In genomic region chr10:130802301-130802700, GRCh38 we compare ENCODE assay signal across 20 cellular contexts.
"Had no signal": no experiment of that assay in that cellular context is flagged by ENCODE, and none has a peak within 500 bp of the region (broad histone marks: within the 10 kb centered on the region; RNA-seq: fewer than 3 reads in every experiment).

No MANE protein-coding gene starts in this region.

- H3K36me3 Mint-ChIP-seq: activated naive CD8-positive, alpha-beta T cell; neural progenitor cell had no signal

- H3K4me3 ChIP-seq: left lung, neural progenitor cell, psoas muscle, skin epidermis, transverse colon, vagina had no signal

- H3K9me3 Mint-ChIP-seq: stimulated activated naive CD8-positive, alpha-beta T cell treated with anti-CD3 and anti-CD28 coated beads, Interleukin-15, Interleukin-2, amounts not matched to agents 100 ng/mL and 50 ng/mL, for 24 hours had no signal

- H3K27ac ChIP-seq: left lung, neural progenitor cell, psoas muscle, skin epidermis, transverse colon, vagina, VCaP had no signal

- H3K4me3 Mint-ChIP-seq: activated naive CD8-positive, alpha-beta T cell; activated T-cell treated with anti-CD3 and anti-CD28 coated beads, Interleukin-2, amount 50 U/mL, for 72 hours; neural progenitor cell; stimulated activated naive CD8-positive, alpha-beta T cell treated with anti-CD3 and anti-CD28 coated beads, Interleukin-15, Interleukin-2, amounts not matched to agents 100 ng/mL and 50 ng/mL, for 24 hours had no signal

- ATAC-seq: activated T-cell treated with anti-CD3 and anti-CD28 coated beads, Interleukin-2, amount 50 U/mL, for 72 hours; left lung; psoas muscle; right cardiac atrium had no signal

- H3K4me1 ChIP-seq: left lung, neural progenitor cell, psoas muscle, transverse colon, vagina had no signal

- H3K36me3 ChIP-seq: left lung, neural progenitor cell, transverse colon, vagina had no signal

- H3K9me3 ChIP-seq: left lung, psoas muscle, transverse colon, vagina had no signal

- H3K27me3 Mint-ChIP-seq: activated naive CD8-positive, alpha-beta T cell; stimulated activated naive CD8-positive, alpha-beta T cell treated with anti-CD3 and anti-CD28 coated beads, Interleukin-15, Interleukin-2, amounts not matched to agents 100 ng/mL and 50 ng/mL, for 24 hours had no signal

- H3K27ac Mint-ChIP-seq: activated naive CD8-positive, alpha-beta T cell; activated T-cell treated with anti-CD3 and anti-CD28 coated beads, Interleukin-2, amount 50 U/mL, for 72 hours; neural progenitor cell; stimulated activated naive CD8-positive, alpha-beta T cell treated with anti-CD3 and anti-CD28 coated beads, Interleukin-15, Interleukin-2, amounts not matched to agents 100 ng/mL and 50 ng/mL, for 24 hours had no signal

- DNase-seq: activated CD4-positive, alpha-beta T cell treated with anti-CD3 and anti-CD28 coated beads for 1 hour; activated gamma-delta T cell treated with Interleukin-2 at 50 U/mL for 16 hours; activated T-cell treated with anti-CD3 and anti-CD28 coated beads, Interleukin-2, amount 50 U/mL, for 72 hours; cerebellar nuclear complex; cortex of kidney; erythroblast; hypothalamus; left lung; mammary epithelial cell; psoas muscle; right cardiac atrium; stimulated activated CD4-positive, alpha-beta T cell treated with anti-CD3 and anti-CD28 coated beads, Interleukin-15, amount 100 ng/mL, for 24 hours; stimulated activated CD4-positive, alpha-beta T cell treated with anti-CD3 and anti-CD28 coated beads, Interleukin-2, amount 100 ng/mL, for 48 hours; transverse colon had no signal

- H3K27me3 ChIP-seq: neural progenitor cell, transverse colon, vagina had no signal
